13 cellular contexts compared by ENCODE assay signal in genomic region chr7:78939669-78940068, GRCh38.
"Had no signal": no experiment of that assay in that cellular context is flagged by ENCODE, and none has a peak within 500 bp of the region (broad histone marks: within the 10 kb centered on the region; RNA-seq: fewer than 3 reads in every experiment).

No MANE protein-coding gene starts in this region.

- DNase-seq: activated CD4-positive, alpha-beta T cell treated with anti-CD3 and anti-CD28 coated beads, Interleukin-2, amount 10 ng/mL, durations not matched to agents 7 days and 5 days; activated CD4-positive, CD25-positive, alpha-beta regulatory T cell; activated CD8-positive, alpha-beta memory T cell treated with anti-CD3 and anti-CD28 coated beads for 24 hours; activated naive CD4-positive, alpha-beta T cell treated with anti-CD3 and anti-CD28 coated beads, Interleukin-2, amount 10 ng/mL, durations not matched to agents 7 days and 5 days; caudate nucleus; effector CD8-positive, alpha-beta T cell; gastrocnemius medialis; nephron progenitor cell; spleen; stimulated activated CD4-positive, alpha-beta T cell treated with anti-CD3 and anti-CD28 coated beads, Interleukin-2, amount 100 ng/mL, for 24 hours; stimulated activated naive B cell treated with anti-CD40 and anti-IgM and Interleukin-4, amounts not matched to agents 10 μg/mL and 1 μg/mL and 100 μg/mL, for 72 hours; transverse colon had no signal

- ATAC-seq: gastrocnemius medialis; sciatic nerve; stimulated activated naive B cell treated with anti-CD40 and anti-IgM and Interleukin-4, amounts not matched to agents 10 μg/mL and 1 μg/mL and 100 μg/mL, for 72 hours had no signal
